ENCODE assay signal across 8 cellular contexts in the genomic region with DNA sequence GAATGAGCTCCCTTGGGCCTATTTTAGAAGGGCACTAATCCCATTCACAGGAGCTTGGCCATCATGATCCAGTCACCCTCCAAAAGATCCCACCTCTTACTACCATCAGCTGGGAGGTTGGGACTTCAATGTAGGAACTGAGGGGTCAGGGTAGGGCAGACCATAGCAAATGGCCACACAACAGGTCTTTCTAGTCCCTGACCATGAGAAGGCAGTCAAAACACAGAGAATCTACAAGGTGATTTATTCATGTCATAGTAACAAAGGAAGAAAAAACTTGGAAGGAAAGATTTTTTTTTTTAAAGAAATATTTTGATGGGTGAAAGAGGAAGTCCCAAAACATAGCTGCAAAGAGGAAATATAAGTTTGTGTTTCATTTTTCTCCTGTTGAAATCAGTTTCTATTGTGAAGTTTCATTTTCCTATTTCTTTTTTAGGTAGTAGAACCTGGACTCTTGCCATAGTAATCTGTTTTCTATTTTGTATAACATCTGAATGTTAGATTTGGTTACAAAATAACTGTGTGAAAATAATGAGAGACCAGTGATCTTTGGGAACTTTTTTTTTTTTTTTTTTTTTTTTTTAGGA. TPM values are rescaled to one million over a fixed set of nuclear protein-coding genes. Genes with fewer than 3 reads are reported as not detected.
DNase-seq lines count a peak whose midpoint lies in the region; ATAC-seq and TF ChIP-seq lines count a peak whose summit lies in the region.
"Had no signal": no experiment of that assay in that cellular context is flagged by ENCODE, and none has a peak within 500 bp of the region (broad histone marks: within the 10 kb centered on the region; RNA-seq: fewer than 3 reads in every experiment).

No MANE protein-coding gene starts in this region.

- H3K23ac ChIP-seq in trophoblast cell (ENCODE audit: low read length), result no peak overlapping the region

- H3K9me3 ChIP-seq in trophoblast cell (ENCODE audit: insufficient read depth, low read depth, low read length) (no peaks in the 10 kb centered on the region), OCI-LY7 (ENCODE audit: low read length) (no peaks in the 10 kb centered on the region)

- H3K4ac ChIP-seq in trophoblast cell (ENCODE audit: low read depth, low read length), result peak overlapping the region; percentile 12

- H3K14ac ChIP-seq in trophoblast cell (ENCODE audit: low read length), result peak overlapping the region; percentile 28

- no peaks in the 10 kb centered on the region for H4K20me1 ChIP-seq in OCI-LY7 (ENCODE audit: insufficient read depth, low read length)

- intact Hi-C loops in OCI-LY7 (cut with micrococcal nuclease; ENCODE audit: unreplicated experiment), result no loop called here

- no peak overlapping the region for H4K8ac ChIP-seq in trophoblast cell (ENCODE audit: low read depth, low read length)

- H2AFZ ChIP-seq in trophoblast cell (ENCODE audit: insufficient read depth, low read length, poor library complexity) (no peak overlapping the region), OCI-LY7 (ENCODE audit: low read length) (no peak overlapping the region)

- H3K27ac ChIP-seq in trophoblast cell (ENCODE audit: low read depth, low read length), result no peak overlapping the region
- H3K27ac ChIP-seq in OCI-LY7 (ENCODE audit: low read depth, low read length, poor library complexity, severe bottlenecking), result no peak overlapping the region

- H3K4me3 ChIP-seq in trophoblast cell (ENCODE audit: low read depth, low read length) (no peak overlapping the region), OCI-LY7 (ENCODE audit: low read depth, low read length, poor library complexity, severe bottlenecking) (no peak overlapping the region)

- CTCF ChIA-PET in OCI-LY7 (lab: Charles Lee; ENCODE audit: unreplicated experiment), result no interaction called here

- no peaks in the 10 kb centered on the region for H3K36me3 ChIP-seq in trophoblast cell (ENCODE audit: control insufficient read depth in 1 of 2, insufficient read depth in 2 of 2, low read length in 2 of 2)
- H3K36me3 ChIP-seq in OCI-LY7 (ENCODE audit: insufficient read depth, low read length), result no peaks in the 10 kb centered on the region

- H3K4me1 Mint-ChIP-seq in activated T-helper 17 cell treated with anti-CD3 and anti-CD28 coated beads, Interleukin-2, amount 50 U/mL, for 72 hours, result peaks cover 16% of the 10 kb centered on the region
- H3K4me1 Mint-ChIP-seq: central memory CD8-positive, alpha-beta T cell had no signal

- no peaks in the 10 kb centered on the region for H3K79me2 ChIP-seq in trophoblast cell (ENCODE audit: control insufficient read depth, insufficient read depth, low read length, poor library complexity)
- H3K79me2 ChIP-seq in OCI-LY7 (ENCODE audit: insufficient read depth, low read depth, low read length), result no peaks in the 10 kb centered on the region

- H3K4me2 ChIP-seq in trophoblast cell (ENCODE audit: low read length) (no peak overlapping the region), OCI-LY7 (ENCODE audit: low read length) (no peak overlapping the region)

- H2BK120ac ChIP-seq in trophoblast cell (ENCODE audit: insufficient read depth, low read length, poor library complexity), result no peak overlapping the region

- H3K9ac ChIP-seq in trophoblast cell (ENCODE audit: low read length), result no peak overlapping the region

- no peaks in the 10 kb centered on the region for H3K9me3 Mint-ChIP-seq in activated T-helper 17 cell treated with anti-CD3 and anti-CD28 coated beads, Interleukin-2, amount 50 U/mL, for 72 hours
- H3K9me3 Mint-ChIP-seq: central memory CD8-positive, alpha-beta T cell had no signal

- H3K9me2 ChIP-seq in OCI-LY7 (ENCODE audit: insufficient read depth, low read length), result no peaks in the 10 kb centered on the region

- peak overlapping the region; percentile 21 for H3K18ac ChIP-seq in trophoblast cell (ENCODE audit: low read length)

- H3K79me1 ChIP-seq in trophoblast cell (ENCODE audit: low read length), result peaks cover 7% of the 10 kb centered on the region

- peak overlapping the region; percentile 29 for H3K4me3 Mint-ChIP-seq in activated T-helper 17 cell treated with anti-CD3 and anti-CD28 coated beads, Interleukin-2, amount 50 U/mL, for 72 hours
- H3K4me3 Mint-ChIP-seq: central memory CD8-positive, alpha-beta T cell had no signal

- peak; percentile 41 for ATAC-seq in GM18909 (IDR thresholded peaks at IDR 0.05; ENCODE audit: poor library complexity, unreplicated experiment)
- ATAC-seq in HG02973 (IDR thresholded peaks at IDR 0.05; ENCODE audit: unreplicated experiment), result peak; percentile 42
- ATAC-seq in activated T-helper 17 cell treated with anti-CD3 and anti-CD28 coated beads, Interleukin-2, amount 50 U/mL, for 72 hours (replicated peaks), result no peak

- H2AK5ac ChIP-seq in trophoblast cell (ENCODE audit: low read length), result peak overlapping the region; percentile 11

- H3K27ac Mint-ChIP-seq in activated T-helper 17 cell treated with anti-CD3 and anti-CD28 coated beads, Interleukin-2, amount 50 U/mL, for 72 hours, result peak overlapping the region; percentile 41

- DNase-seq in trophoblast cell, result peak in 1 of 2 donors; percentile 24
- no peak for DNase-seq in OCI-LY7 (ENCODE audit: low spot score)
- DNase-seq in NK-92 treated with Interleukin-12 subunit alpha and Interleukin-12 subunit beta, amount 100 ng/mL, for 24 hours (lab: John Stamatoyannopoulos, UW), result no peak
- no peak for DNase-seq in NCI-H1436 (lab: John Stamatoyannopoulos, UW)

- POLR2A ChIA-PET in OCI-LY7 (lab: Charles Lee), result interaction anchor here (0.6 to 0.7 kb wide), 2 partner anchors 196 to 1199 kb away, joined by 3 read pairs; no protein-coding TSS in a partner anchor

- TF ChIP-seq CTCF in OCI-LY7 (conservative IDR thresholded peaks at IDR 0.05; ENCODE audit: low read length), result no peak

- H2BK12ac ChIP-seq in trophoblast cell (ENCODE audit: low read length), result peak overlapping the region; percentile 89

- no peaks in the 10 kb centered on the region for H3K27me3 Mint-ChIP-seq in activated T-helper 17 cell treated with anti-CD3 and anti-CD28 coated beads, Interleukin-2, amount 50 U/mL, for 72 hours
- H3K27me3 Mint-ChIP-seq: central memory CD8-positive, alpha-beta T cell had no signal

- no peaks in the 10 kb centered on the region for H3K36me3 Mint-ChIP-seq in activated T-helper 17 cell treated with anti-CD3 and anti-CD28 coated beads, Interleukin-2, amount 50 U/mL, for 72 hours (ENCODE audit: low read depth)

- H2BK5ac ChIP-seq in trophoblast cell (ENCODE audit: low read depth, low read length, poor library complexity), result no peak overlapping the region

- peak overlapping the region; percentile 92 for H4K91ac ChIP-seq in trophoblast cell (ENCODE audit: low read depth, low read length)

- H4K12ac ChIP-seq in trophoblast cell (ENCODE audit: low read depth, low read length), result no peak overlapping the region

- BruUV-seq in OCI-LY7 (replicated peaks; lab: Mats Ljungman, UMichigan), result no TSS peak

- H3K4me1 ChIP-seq in trophoblast cell (ENCODE audit: control insufficient read depth in 1 of 2, insufficient read depth in 2 of 2, low read length in 2 of 2), result peaks cover 3 to 12% of the 10 kb centered on the region in 2 experiments
- H3K4me1 ChIP-seq in OCI-LY7 (ENCODE audit: insufficient read depth, low read length, poor library complexity, severe bottlenecking), result no peaks in the 10 kb centered on the region

- no peaks in the 10 kb centered on the region for H3K27me3 ChIP-seq in trophoblast cell (ENCODE audit: insufficient read depth, low read length)

RNA-seq across cellular contexts. Expression of gene TNFSF10, which starts 23.5 kb away (rescaled TPM):
- 10 to 100 TPM; 33.6 to 36.1 TPM for total RNA-seq in activated T-helper 17 cell treated with anti-CD3 and anti-CD28 coated beads, Interleukin-2, amount 50 U/mL, for 72 hours
- 11.1 and 12.8 TPM in 2 replicates for polyA plus RNA-seq in trophoblast cell (2013)
- total RNA-seq in OCI-LY7 (2014; rRNA removed; shearing (Covaris generic)), result 3.5 and 5.1 TPM in 2 replicates
- total RNA-seq in OCI-LY7 (2022), result 5.2 and 6.8 TPM in 2 replicates

Comparison
In these comparisons a context has a peak if more than half of its experiments do, and no peak if none do; other contexts are left out.
1. RNA of gene TNFSF10, which starts 23.5 kb away (total RNA-seq): 33.6 to 36.1 TPM in activated T-helper 17 cell treated with anti-CD3 and anti-CD28 coated beads, Interleukin-2, amount 50 U/mL, for 72 hours; 3.5 to 6.8 TPM in OCI-LY7; every median in the first group is over 4 times any median in the second.